Comparison of ENCODE assay signal across 23 cellular contexts in the genomic region with DNA sequence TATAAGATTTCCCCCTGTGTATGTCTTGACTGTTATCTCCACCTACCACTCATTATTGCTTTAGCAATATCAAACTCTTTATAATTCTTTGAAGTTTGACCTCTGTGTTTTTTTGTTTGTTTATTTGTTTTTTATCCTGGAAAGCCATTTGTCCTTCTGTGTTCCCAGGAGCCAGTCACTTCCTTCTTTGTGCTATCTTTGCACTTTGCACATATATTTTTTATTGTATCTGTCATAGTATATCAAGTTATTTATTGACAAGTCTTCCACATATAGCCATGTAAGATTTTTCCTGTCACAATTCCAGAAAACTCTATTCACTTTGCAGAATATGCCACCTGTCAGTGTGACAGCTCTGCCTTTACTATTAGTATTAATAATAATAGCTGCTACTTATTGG.
"Had no signal": no experiment of that assay in that cellular context is flagged by ENCODE, and none has a peak within 500 bp of the region (broad histone marks: within the 10 kb centered on the region; RNA-seq: fewer than 3 reads in every experiment).

No MANE protein-coding gene starts in this region.

- H3K4me3 ChIP-seq: MG63 had no signal

- H3K9me3 ChIP-seq: MG63, SK-N-SH had no signal

- H3K27ac ChIP-seq: HL-60, RWPE1 had no signal

- DNase-seq: KBM-7; MG63; NCI-H1092; NCI-H1105 treated with DMSO at 0.1 percent for 48 hours; NCI-H1417 treated with DMSO at 0.1 percent for 48 hours; NCI-H146; NCI-H1694 treated with DMSO at 0.1 percent for 48 hours; NCI-H1930; NCI-H2081; NCI-H2171; NCI-H226; NCI-H446; NCI-H510A; NCI-H524 treated with DMSO at 0.1 percent for 48 hours; NCI-H69; NCI-H774; NK-92 treated with Interleukin-12 subunit alpha and Interleukin-12 subunit beta, amount 100 ng/mL, for 24 hours; PC-3; SHP77; SK-N-SH had no signal

- H3K27me3 ChIP-seq: MG63 had no signal

- H3K36me3 ChIP-seq: MG63 had no signal

- ATAC-seq: Panc1, PC-3 had no signal
